ENCODE assay signal across 1 cellular context in the genomic region with DNA sequence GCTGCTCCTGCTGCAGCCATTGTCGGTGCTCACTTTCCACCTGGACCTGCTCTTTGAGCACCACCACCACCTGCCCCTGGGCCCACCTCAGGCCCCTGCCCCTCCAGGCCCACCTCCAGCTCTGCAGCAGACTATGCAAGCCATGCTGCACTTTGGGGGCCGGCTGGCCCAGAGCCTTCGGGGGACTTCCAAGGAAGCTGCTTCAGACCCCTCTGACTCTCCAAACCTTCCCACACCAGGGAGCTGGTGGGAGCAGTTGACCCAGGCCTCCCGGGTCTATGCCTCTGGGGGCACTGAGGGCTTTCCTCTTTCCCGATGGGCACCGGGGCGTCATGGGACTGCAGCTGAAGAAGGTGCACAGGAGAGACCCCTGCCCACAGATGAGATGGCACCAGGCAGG.
TF ChIP-seq lines count a peak whose summit lies in the region.

No MANE protein-coding gene starts in this region.

TF ChIP-seq in HepG2, 621 proteins besides CTCF, POLR2A, EP300 and RAD21:
- TF ChIP-seq AGO2 (optimal IDR thresholded peaks at IDR 0.05; ENCODE audit: low read depth, low read length) = peak; percentile 57
- no peak for TF ChIP-seq ZNF564 (CRISPR knock-in tag; IDR thresholded peaks at IDR 0.05)
